ENCODE assay signal across 20 cellular contexts in genomic region chr20:4119854-4120209, GRCh38. TPM values are rescaled to one million over a fixed set of nuclear protein-coding genes. Genes with fewer than 3 reads are reported as not detected.
DNase-seq lines count a peak whose midpoint lies in the region; ATAC-seq, FAIRE-seq and TF ChIP-seq lines count a peak whose summit lies in the region.
"Had no signal": no experiment of that assay in that cellular context is flagged by ENCODE, and none has a peak within 500 bp of the region (broad histone marks: within the 10 kb centered on the region; RNA-seq: fewer than 3 reads in every experiment).

No MANE protein-coding gene starts in this region.

- no peaks in the 10 kb centered on the region for H3K36me3 Mint-ChIP-seq in neural progenitor cell

- H3F3A ChIP-seq in neural progenitor cell (ENCODE audit: low read depth): no peaks in the 10 kb centered on the region

- H3K4me1 Mint-ChIP-seq in neural progenitor cell: peaks cover 5% of the 10 kb centered on the region

- TF ChIP-seq CTCF in A549 (IDR thresholded peaks at IDR 0.05) (no peak), brain microvascular endothelial cell (IDR thresholded peaks at IDR 0.05; ENCODE audit: low read depth, low read length, missing control alignments) (no peak), neural progenitor cell (IDR thresholded peaks at IDR 0.05) (no peak), GM20000 (IDR thresholded peaks at IDR 0.05; ENCODE audit: extremely low read depth, missing control alignments) (no peak)

- no peak; a peak in 1 of 5 replicates for TF ChIP-seq RAD21 in A549 (conservative IDR thresholded peaks at IDR 0.05 in 1 of 2, IDR thresholded peaks at IDR 0.05 in 1 of 2)

- CTCF ChIA-PET in A549 (lab: Yijun Ruan, JAX): interaction anchor here (0.6 to 7.2 kb wide), 8 partner anchors 10 to 138 kb away, joined by 3 to 69 read pairs (median 4); no protein-coding TSS in a partner anchor

- no peaks in the 10 kb centered on the region for H3K9me3 Mint-ChIP-seq in neural progenitor cell
- H3K9me3 Mint-ChIP-seq: activated naive CD8-positive, alpha-beta T cell treated with anti-CD3 and anti-CD28 coated beads, Interleukin-2, amount 50 U/mL, for 24 hours had no signal

- no peak; a peak in 1 of 5 replicates for TF ChIP-seq EP300 in A549 (IDR thresholded peaks at IDR 0.05)

- POLR2A ChIA-PET in A549 (lab: Yijun Ruan, JAX): interaction anchor here (1.0 to 2.9 kb wide), 3 partner anchors 15 to 67 kb away, joined by 5 to 48 read pairs (median 5); no protein-coding TSS in a partner anchor

- H3K4me1 ChIP-seq in A549 (peaks cover 68% of the 10 kb centered on the region), neural progenitor cell (no peaks in the 10 kb centered on the region)
- H3K4me1 ChIP-seq: tibial nerve had no signal

- peak overlapping the region; percentile 7 for H3K27ac Mint-ChIP-seq in neural progenitor cell
- H3K27ac Mint-ChIP-seq: activated naive CD8-positive, alpha-beta T cell treated with anti-CD3 and anti-CD28 coated beads, Interleukin-2, amount 50 U/mL, for 24 hours had no signal

- no peak for DNase-seq in A549 (ENCODE audit: low read depth in 1 of 2, low spot score in 1 of 2)
- peak; percentile 93 for DNase-seq in LHCN-M2 (ENCODE audit: low read depth)
- no peak for DNase-seq in brain microvascular endothelial cell
- no peak for DNase-seq in neural progenitor cell (ENCODE audit: low spot score)
- no peak for DNase-seq in GM20000 (ENCODE audit: low spot score)
- DNase-seq in NCI-H187 (lab: John Stamatoyannopoulos, UW): no peak
- DNase-seq in NCI-H446 (lab: John Stamatoyannopoulos, UW): no peak
- DNase-seq: activated CD4-positive, alpha-beta T cell treated with anti-CD3 and anti-CD28 coated beads for 4 hours; activated CD8-positive, alpha-beta memory T cell treated with anti-CD3 and anti-CD28 coated beads for 24 hours; activated gamma-delta T cell; activated naive CD8-positive, alpha-beta T cell treated with anti-CD3 and anti-CD28 coated beads, Interleukin-2, amount 50 U/mL, for 24 hours; activated T-cell treated with anti-CD3 and anti-CD28 coated beads, Interleukin-2, amount 50 U/mL, for 1 hour; cerebellar nuclear complex; DND-41; KBM-7; NCI-H1436; NCI-H82; stimulated activated CD4-positive, alpha-beta T cell treated with anti-CD3 and anti-CD28 coated beads, Interleukin-2, amount 100 ng/mL, for 24 hours had no signal

- peak; percentile 74 to 77 for ATAC-seq in A549
- ATAC-seq: activated naive CD8-positive, alpha-beta T cell treated with anti-CD3 and anti-CD28 coated beads, Interleukin-2, amount 50 U/mL, for 24 hours had no signal

- H3K79me2 ChIP-seq in neural progenitor cell (ENCODE audit: low read depth): no peaks in the 10 kb centered on the region

- no peak for TF ChIP-seq POLR2A in A549 (IDR thresholded peaks at IDR 0.05; ENCODE audit: low read length)

- peak overlapping the region; percentile 8; the same call in 1 of the 3 replicates for H3K4me3 ChIP-seq in A549
- H3K4me3 ChIP-seq in brain microvascular endothelial cell (ENCODE audit: low read depth, low read length): no peak overlapping the region
- H3K4me3 ChIP-seq in neural progenitor cell: no peak overlapping the region
- H3K4me3 ChIP-seq: tibial nerve had no signal

- peak; percentile 39 for FAIRE-seq in A549 (lab: Jason Lieb, UNC)

- no peak overlapping the region for H3K9ac ChIP-seq in neural progenitor cell

- in situ Hi-C loops in brain microvascular endothelial cell (cut with HindIII; ENCODE audit: low pct_ligation_motif_present, low sequenced_read_pairs): no loop called here

- H3K4me3 Mint-ChIP-seq in neural progenitor cell: no peak overlapping the region
- H3K4me3 Mint-ChIP-seq: activated naive CD8-positive, alpha-beta T cell treated with anti-CD3 and anti-CD28 coated beads, Interleukin-2, amount 50 U/mL, for 24 hours had no signal

- H3K36me3 ChIP-seq in brain microvascular endothelial cell (replicated peaks) (no peaks in the 10 kb centered on the region), neural progenitor cell (no peaks in the 10 kb centered on the region)
- H3K36me3 ChIP-seq: tibial nerve had no signal

- H3K27ac ChIP-seq in A549: peak overlapping the region; percentile 86 to 89
- H3K27ac ChIP-seq in brain microvascular endothelial cell: peak overlapping the region; percentile 32
- H3K27ac ChIP-seq in neural progenitor cell: no peak overlapping the region
- H3K27ac ChIP-seq: C4-2B had no signal

- peaks cover 2% of the 10 kb centered on the region for H3K27me3 Mint-ChIP-seq in neural progenitor cell (ENCODE audit: insufficient read depth, low read depth)

- H3K4me2 ChIP-seq in A549: peak overlapping the region; percentile 56
- H3K4me2 ChIP-seq in neural progenitor cell: no peak overlapping the region

- WGBS in A549 (ENCODE audit: missing lambda C conversion rate): 42% methylated on average over 10 of the region's 10 CpGs

- 0 out of 3 replicates have a peak, but pooled peaks cover 2% of the 10 kb centered on the region for H3K9me3 ChIP-seq in A549
- no peaks in the 10 kb centered on the region for H3K9me3 ChIP-seq in neural progenitor cell (ENCODE audit: low read depth)
- H3K9me3 ChIP-seq: tibial nerve had no signal

- H4K20me1 ChIP-seq in neural progenitor cell (ENCODE audit: low read depth): no peaks in the 10 kb centered on the region

- H3K27me3 ChIP-seq in brain microvascular endothelial cell (replicated peaks): no peaks in the 10 kb centered on the region
- no peaks in the 10 kb centered on the region for H3K27me3 ChIP-seq in neural progenitor cell
- H3K27me3 ChIP-seq: tibial nerve had no signal

- no peak overlapping the region for H2AFZ ChIP-seq in neural progenitor cell (replicated peaks)

TF ChIP-seq in A549, 52 proteins besides CTCF, POLR2A, EP300 and RAD21 (continues in another document):
- TF ChIP-seq RARB (CRISPR knock-in tag; IDR thresholded peaks at IDR 0.05): peak; percentile 1; the same call in 1 of the 2 replicates
- no peak for TF ChIP-seq CBX8 (IDR thresholded peaks at IDR 0.05)
- TF ChIP-seq HOXB13 (CRISPR knock-in tag; IDR thresholded peaks at IDR 0.05; ENCODE audit: low read depth): no peak
- no peak for TF ChIP-seq SMC3 (IDR thresholded peaks at IDR 0.05)
- peak; percentile 3; the same call in 1 of the 2 replicates for TF ChIP-seq GATA3 (IDR thresholded peaks at IDR 0.05; ENCODE audit: borderline replicate concordance)
- no peak for TF ChIP-seq TP53 (CRISPR knock-in tag; IDR thresholded peaks at IDR 0.05)
- no peak for TF ChIP-seq KDM5A (IDR thresholded peaks at IDR 0.05)
- TF ChIP-seq SREBF2 (IDR thresholded peaks at IDR 0.05): no peak
- TF ChIP-seq HDAC2 (IDR thresholded peaks at IDR 0.05): no peak
- no peak for TF ChIP-seq KDM1A (IDR thresholded peaks at IDR 0.05; ENCODE audit: low read depth)
- no peak for TF ChIP-seq HEYL (CRISPR knock-in tag; IDR thresholded peaks at IDR 0.05)
- TF ChIP-seq FOSB (CRISPR knock-in tag; IDR thresholded peaks at IDR 0.05): no peak
- TF ChIP-seq RFX5 (IDR thresholded peaks at IDR 0.05): no peak
- no peak for TF ChIP-seq FOXS1 (CRISPR knock-in tag; IDR thresholded peaks at IDR 0.05)
- TF ChIP-seq ZNF302 (CRISPR knock-in tag; IDR thresholded peaks at IDR 0.05): no peak
- no peak for TF ChIP-seq PHF8 (IDR thresholded peaks at IDR 0.05; ENCODE audit: borderline replicate concordance, low read depth)
- no peak for TF ChIP-seq CHD4 (IDR thresholded peaks at IDR 0.05; ENCODE audit: borderline replicate concordance)
- TF ChIP-seq JUNB (IDR thresholded peaks at IDR 0.05): no peak
- no peak for TF ChIP-seq CEBPB (IDR thresholded peaks at IDR 0.05)
- peak; percentile 62 for TF ChIP-seq ATOH8 (CRISPR knock-in tag; IDR thresholded peaks at IDR 0.05; ENCODE audit: low read depth)
- no peak for TF ChIP-seq MAFK (IDR thresholded peaks at IDR 0.05; ENCODE audit: partially characterized antibody)
- no peak for TF ChIP-seq POLR2AphosphoS2 (conservative IDR thresholded peaks at IDR 0.05; ENCODE audit: low read length)
- TF ChIP-seq EHMT2 (IDR thresholded peaks at IDR 0.05; ENCODE audit: low read depth): no peak
- TF ChIP-seq FOSL2 (IDR thresholded peaks at IDR 0.05): no peak
- TF ChIP-seq FOSL2 (CRISPR knock-in tag; IDR thresholded peaks at IDR 0.05): 0 out of 2 replicates have a peak, but pooled peaks have one; percentile 1
- no peak for TF ChIP-seq BHLHE40 (IDR thresholded peaks at IDR 0.05; ENCODE audit: low read depth, low read length)
- TF ChIP-seq BCL3 (IDR thresholded peaks at IDR 0.05): no peak
- TF ChIP-seq ESRRA (IDR thresholded peaks at IDR 0.05; ENCODE audit: borderline replicate concordance, low read length): no peak
- no peak for TF ChIP-seq NPAS2 (CRISPR knock-in tag; IDR thresholded peaks at IDR 0.05; ENCODE audit: borderline replicate concordance)

RNA-seq across cellular contexts. Expression of gene SMOX, which starts 28.8 kb away (rescaled TPM):
- polyA plus RNA-seq in A549 (2011; rRNA removed) (67.4 and 111 TPM in 2 replicates), A549 (2017; fragmentation: RNase III; extraction: RNeasy Plus Mini Kit Qiagen cat#74134 plus additional on column Dnase treatment) (118 to 139 TPM (median 131 TPM) in 3 replicates)
- polyA plus RNA-seq in A549 (2012; cell fraction: cytosol; rRNA removed): 143 and 175 TPM in 2 replicates
- polyA plus RNA-seq in A549 (2012; cell fraction: nucleus; rRNA removed): 251 and 331 TPM in 2 replicates
- polyA minus RNA-seq in A549 (2011; rRNA and poly(A)+ RNA removed): 35.4 and 69.5 TPM in 2 replicates
- total RNA-seq in LHCN-M2 (2014; rRNA removed) (15.6 and 16.7 TPM in 2 replicates), neural progenitor cell (ENCODE audit: low replicate concordance) (6.8 and 11.6 TPM in 2 replicates)
- 5.8 TPM for polyA plus RNA-seq in LHCN-M2 (2012)
